8 cellular contexts compared by ENCODE assay signal in genomic region chr9:78031826-78032598, GRCh38. TPM values are rescaled to one million over a fixed set of nuclear protein-coding genes. Genes with fewer than 3 reads are reported as not detected.
DNase-seq lines count a peak whose midpoint lies in the region; ATAC-seq and TF ChIP-seq lines count a peak whose summit lies in the region.

No MANE protein-coding gene starts in this region.

- peak; percentile 43 for ATAC-seq in HG03432 (IDR thresholded peaks at IDR 0.05; ENCODE audit: unreplicated experiment)
- no peak for ATAC-seq in GM21423 (IDR thresholded peaks at IDR 0.05; ENCODE audit: unreplicated experiment)

- DNase-seq in AML-193 (lab: John Stamatoyannopoulos, UW): peak; percentile 73 to 80
- peak; percentile 83 for DNase-seq in NCI-H774 (lab: John Stamatoyannopoulos, UW)
- peak; percentile 85 for DNase-seq in activated CD8-positive, alpha-beta memory T cell treated with anti-CD3 and anti-CD28 coated beads for 24 hours
- peak; percentile 91 to 98 for DNase-seq in lower leg skin (ENCODE audit: low spot score in 2 of 2)
- DNase-seq in stimulated activated CD4-positive, alpha-beta T cell treated with anti-CD3 and anti-CD28 coated beads, Interleukin-2, amount 100 ng/mL, for 48 hours: peak; percentile 48 to 50

- no peaks in the 10 kb centered on the region for H3K36me3 ChIP-seq in ectodermal cell (ENCODE audit: control insufficient read depth, insufficient read depth, low read length)

- no peaks in the 10 kb centered on the region for H3K9me3 ChIP-seq in ectodermal cell (ENCODE audit: control insufficient read depth, low read length)

- no peak for TF ChIP-seq POLR2A in lower leg skin (IDR thresholded peaks at IDR 0.05)

- intact Hi-C loops in lower leg skin (cut with DNase I; ENCODE audit: low total_unique reads): no loop called here

- peaks cover 18% of the 10 kb centered on the region for H3K4me1 ChIP-seq in ectodermal cell (ENCODE audit: control insufficient read depth, insufficient read depth, low read length)

- peak overlapping the region; percentile 91 for H3K27ac ChIP-seq in ectodermal cell (ENCODE audit: insufficient read depth, low read depth, low read length, poor library complexity, severe bottlenecking)

- no peak for TF ChIP-seq CTCF in lower leg skin (IDR thresholded peaks at IDR 0.05)

- WGBS in ectodermal cell, 2 experiments: 0% methylated on average over 89 to 92 of the region's 100 CpGs
- WGBS in lower leg skin, 2 donors: 0 to 1% methylated on average over 30 to 41 of the region's 100 CpGs

- H3K4me3 ChIP-seq in ectodermal cell (ENCODE audit: insufficient read depth, low read depth, low read length) (peak overlapping the region; percentile 82), lower leg skin (ENCODE audit: low read depth, poor library complexity, severe bottlenecking) (peak overlapping the region; percentile 40)

- no peaks in the 10 kb centered on the region for H3K27me3 ChIP-seq in ectodermal cell (ENCODE audit: control insufficient read depth, insufficient read depth, low read length, poor library complexity, severe bottlenecking)

RNA-seq across cellular contexts. Expression of gene GNAQ, which starts 0.4 kb away (rescaled TPM):
- 42.0 TPM for polyA plus RNA-seq in ectodermal cell (2013, experiment 1 of 4)
- polyA plus RNA-seq in ectodermal cell (2013, experiment 2 of 4): 47.0 TPM
- 28.7 TPM for polyA plus RNA-seq in ectodermal cell (2013, experiment 3 of 4)
- 38.2 TPM for polyA plus RNA-seq in ectodermal cell (2013, experiment 4 of 4)
- 10 to 100 TPM; 13.1 to 19.7 (median 16.4) TPM for total RNA-seq in lower leg skin
